18 cellular contexts compared by ENCODE assay signal in the genomic region with DNA sequence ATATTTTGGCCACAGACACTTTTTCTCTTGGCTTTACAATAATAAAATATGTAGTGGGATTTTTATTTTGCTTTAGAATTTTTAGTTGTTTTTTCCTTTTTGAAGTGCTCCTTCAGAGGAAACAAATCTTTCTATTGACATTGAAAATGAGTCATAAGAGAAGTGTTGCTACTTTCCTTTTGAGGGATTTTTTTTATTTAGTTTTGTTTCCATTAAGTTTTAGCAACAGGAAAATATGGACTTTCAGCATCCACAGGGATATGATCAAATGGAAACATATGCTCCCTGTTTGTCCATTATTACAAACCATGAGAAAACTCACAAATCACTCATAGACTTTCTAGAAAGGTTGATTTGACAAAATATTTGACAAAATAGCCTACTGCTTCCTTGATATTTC.
"Had no signal": no experiment of that assay in that cellular context is flagged by ENCODE, and none has a peak within 500 bp of the region (broad histone marks: within the 10 kb centered on the region; RNA-seq: fewer than 3 reads in every experiment).

No MANE protein-coding gene starts in this region.

- H3K36me3 ChIP-seq: esophagus squamous epithelium, left ventricle myocardium inferior, right atrium auricular region, transverse colon had no signal

- ATAC-seq: activated CD8-positive, alpha-beta memory T cell treated with anti-CD3 and anti-CD28 coated beads, Interleukin-2, amount 10 ng/mL, durations not matched to agents 7 days and 5 days had no signal

- H3K4me1 Mint-ChIP-seq: activated CD8-positive, alpha-beta memory T cell treated with anti-CD3 and anti-CD28 coated beads, Interleukin-2, amount 10 ng/mL, durations not matched to agents 7 days and 5 days; activated naive CD4-positive, alpha-beta T cell treated with anti-CD3 and anti-CD28 coated beads, Interleukin-2, amount 50 U/mL, for 24 hours had no signal

- DNase-seq: activated CD4-positive, alpha-beta T cell treated with anti-CD3 and anti-CD28 coated beads, Interleukin-2, amount 50 U/mL, for 48 hours; activated CD4-positive, CD25-positive, alpha-beta regulatory T cell treated with anti-CD3 and anti-CD28 coated beads, Interleukin-2, amount 50 U/mL, for 72 hours; activated CD8-positive, alpha-beta memory T cell treated with anti-CD3 and anti-CD28 coated beads, Interleukin-2, amount 10 ng/mL, durations not matched to agents 7 days and 5 days; activated effector memory CD4-positive, alpha-beta T cell treated with Interleukin-2 at 50 U/mL for 16 hours; activated T-cell treated with anti-CD3 and anti-CD28 coated beads, Interleukin-2, amount 50 U/mL, for 24 hours; amygdala; dorsolateral prefrontal cortex; esophagus squamous epithelium; foreskin melanocyte; head of caudate nucleus; islet precursor cell; left ventricle myocardium inferior; small intestine; T-helper 9 cell; transverse colon had no signal

- H3K9me3 Mint-ChIP-seq: activated naive CD4-positive, alpha-beta T cell treated with anti-CD3 and anti-CD28 coated beads, Interleukin-2, amount 50 U/mL, for 24 hours had no signal

- H3K27ac Mint-ChIP-seq: activated CD8-positive, alpha-beta memory T cell treated with anti-CD3 and anti-CD28 coated beads, Interleukin-2, amount 10 ng/mL, durations not matched to agents 7 days and 5 days; activated naive CD4-positive, alpha-beta T cell treated with anti-CD3 and anti-CD28 coated beads, Interleukin-2, amount 50 U/mL, for 24 hours; activated T-cell treated with anti-CD3 and anti-CD28 coated beads, Interleukin-2, amount 50 U/mL, for 24 hours had no signal

- H3K36me3 Mint-ChIP-seq: activated CD8-positive, alpha-beta memory T cell treated with anti-CD3 and anti-CD28 coated beads, Interleukin-2, amount 10 ng/mL, durations not matched to agents 7 days and 5 days; activated naive CD4-positive, alpha-beta T cell treated with anti-CD3 and anti-CD28 coated beads, Interleukin-2, amount 50 U/mL, for 24 hours had no signal

- H3K4me3 ChIP-seq: dorsolateral prefrontal cortex, esophagus squamous epithelium, left ventricle myocardium inferior, right atrium auricular region, transverse colon had no signal

- H3K27me3 Mint-ChIP-seq: activated CD8-positive, alpha-beta memory T cell treated with anti-CD3 and anti-CD28 coated beads, Interleukin-2, amount 10 ng/mL, durations not matched to agents 7 days and 5 days; activated T-cell treated with anti-CD3 and anti-CD28 coated beads, Interleukin-2, amount 50 U/mL, for 24 hours had no signal

- H3K9me3 ChIP-seq: esophagus squamous epithelium, left ventricle myocardium inferior, right atrium auricular region, transverse colon had no signal

- H3K27me3 ChIP-seq: esophagus squamous epithelium, right atrium auricular region, transverse colon had no signal

- H3K4me3 Mint-ChIP-seq: activated CD8-positive, alpha-beta memory T cell treated with anti-CD3 and anti-CD28 coated beads, Interleukin-2, amount 10 ng/mL, durations not matched to agents 7 days and 5 days; activated naive CD4-positive, alpha-beta T cell treated with anti-CD3 and anti-CD28 coated beads, Interleukin-2, amount 50 U/mL, for 24 hours; activated T-cell treated with anti-CD3 and anti-CD28 coated beads, Interleukin-2, amount 50 U/mL, for 24 hours had no signal

- H3K27ac ChIP-seq: dorsolateral prefrontal cortex, parathyroid adenoma, right atrium auricular region had no signal
